Comparison of ENCODE assay signal across 8 cellular contexts in the genomic region with DNA sequence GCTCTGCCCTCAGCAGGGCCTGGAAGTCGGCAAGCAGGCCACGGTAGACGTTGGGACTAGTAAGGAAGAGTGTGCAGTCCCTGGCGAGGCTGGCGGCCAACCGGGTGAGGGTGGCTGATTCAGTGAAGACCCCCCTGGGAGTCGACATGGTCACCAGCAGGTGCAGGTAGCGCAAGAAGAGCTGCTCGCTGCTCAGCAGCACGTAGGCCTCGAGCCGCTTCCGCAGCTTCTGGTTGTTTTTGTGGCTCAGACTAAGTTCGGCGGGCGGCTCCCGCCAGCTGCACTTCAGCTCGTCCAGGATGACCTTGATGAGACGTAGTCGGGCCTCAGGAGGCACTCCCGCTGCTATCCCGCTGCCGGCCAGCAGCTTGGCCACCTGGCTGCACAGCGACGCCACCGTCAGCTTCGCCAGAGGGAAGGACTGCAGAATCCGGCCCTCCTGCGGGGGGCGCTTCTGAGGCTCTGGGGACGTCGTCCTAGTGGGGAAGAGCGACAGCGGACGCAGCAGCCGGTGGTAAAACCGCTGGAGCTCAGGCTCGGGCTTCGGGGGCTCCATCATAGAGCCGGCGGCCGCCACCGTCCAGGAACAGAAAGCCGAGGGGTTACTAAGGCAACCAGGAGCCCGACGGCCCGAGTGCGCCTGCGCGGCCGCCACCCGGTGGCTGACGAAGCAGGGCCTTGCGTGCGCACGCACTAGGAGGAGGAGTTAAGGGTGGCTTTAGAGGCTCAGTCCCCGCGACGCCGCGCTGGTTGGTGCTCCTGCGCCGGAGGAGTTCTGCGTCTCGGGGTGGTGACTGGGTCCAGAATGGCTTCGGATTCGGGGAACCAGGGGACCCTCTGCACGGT. TPM values are rescaled to one million over a fixed set of nuclear protein-coding genes. Genes with fewer than 3 reads are reported as not detected.
DNase-seq lines count a peak whose midpoint lies in the region; ATAC-seq and TF ChIP-seq lines count a peak whose summit lies in the region.

A gene with protein sequence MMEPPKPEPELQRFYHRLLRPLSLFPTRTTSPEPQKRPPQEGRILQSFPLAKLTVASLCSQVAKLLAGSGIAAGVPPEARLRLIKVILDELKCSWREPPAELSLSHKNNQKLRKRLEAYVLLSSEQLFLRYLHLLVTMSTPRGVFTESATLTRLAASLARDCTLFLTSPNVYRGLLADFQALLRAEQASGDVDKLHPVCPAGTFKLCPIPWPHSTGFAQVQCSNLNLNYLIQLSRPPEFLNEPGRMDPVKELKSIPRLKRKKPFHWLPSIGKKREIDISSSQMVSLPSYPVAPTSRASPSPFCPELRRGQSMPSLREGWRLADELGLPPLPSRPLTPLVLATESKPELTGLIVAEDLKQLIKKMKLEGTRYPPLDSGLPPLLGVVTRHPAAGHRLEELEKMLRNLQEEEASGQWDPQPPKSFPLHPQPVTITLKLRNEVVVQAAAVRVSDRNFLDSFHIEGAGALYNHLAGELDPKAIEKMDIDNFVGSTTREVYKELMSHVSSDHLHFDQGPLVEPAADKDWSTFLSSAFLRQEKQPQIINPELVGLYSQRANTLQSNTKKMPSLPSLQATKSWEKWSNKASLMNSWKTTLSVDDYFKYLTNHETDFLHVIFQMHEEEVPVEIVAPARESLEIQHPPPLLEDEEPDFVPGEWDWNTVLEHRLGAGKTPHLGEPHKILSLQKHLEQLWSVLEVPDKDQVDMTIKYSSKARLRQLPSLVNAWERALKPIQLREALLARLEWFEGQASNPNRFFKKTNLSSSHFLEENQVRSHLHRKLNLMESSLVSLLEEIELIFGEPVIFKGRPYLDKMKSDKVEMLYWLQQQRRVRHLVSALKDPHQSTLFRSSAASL (minus strand): TSS at position 607 of the 846 bp plus-strand sequence. CDS start 48 bp downstream, at position 559.
A gene with protein sequence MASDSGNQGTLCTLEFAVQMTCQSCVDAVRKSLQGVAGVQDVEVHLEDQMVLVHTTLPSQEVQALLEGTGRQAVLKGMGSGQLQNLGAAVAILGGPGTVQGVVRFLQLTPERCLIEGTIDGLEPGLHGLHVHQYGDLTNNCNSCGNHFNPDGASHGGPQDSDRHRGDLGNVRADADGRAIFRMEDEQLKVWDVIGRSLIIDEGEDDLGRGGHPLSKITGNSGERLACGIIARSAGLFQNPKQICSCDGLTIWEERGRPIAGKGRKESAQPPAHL (plus strand): TSS at position 729 of the 846 bp plus-strand sequence. CDS start 77 bp downstream, at position 806.

- no peaks in the 10 kb centered on the region for H3K36me3 ChIP-seq in upper lobe of right lung

- H3K4me3 ChIP-seq in upper lobe of right lung: peak within 1 kb of the TSS; percentile 90

- peak within 1 kb of the TSS; percentile 93 for H3K27ac Mint-ChIP-seq in activated naive CD8-positive, alpha-beta T cell treated with anti-CD3 and anti-CD28 coated beads, Interleukin-2, amount 50 U/mL, for 24 hours

- intact Hi-C loops in cardiac septum (cut with DNase I): loop anchor here (5.0 kb wide), 1 partner anchor 85 kb away; a partner anchor contains a TSS
- intact Hi-C loops in posterior vena cava (cut with DNase I): loop anchor here in 1 of 2 donors (5.0 kb wide), 1 partner anchor 85 kb away; a partner anchor contains a TSS
- intact Hi-C loops in upper lobe of right lung (cut with DNase I): no loop called here

- TF ChIP-seq CTCF in GM12873 (IDR thresholded peaks at IDR 0.05; ENCODE audit: insufficient read depth, low read depth, low read length, missing control alignments) (peak; percentile 66), upper lobe of right lung (IDR thresholded peaks at IDR 0.05) (peak; percentile 63)

- DNase-seq in NCI-H1105 treated with DMSO at 0.1 percent for 48 hours (lab: John Stamatoyannopoulos, UW) (peak; percentile 94), SKM-1 treated with dmso at 0.1 percent for 144 hours (lab: John Stamatoyannopoulos, UW; ENCODE audit: unreplicated experiment) (peak; percentile 92), cardiac septum (ENCODE audit: low spot score) (peak; percentile 99), posterior vena cava (ENCODE audit: low spot score) (peak; percentile 99), upper lobe of right lung (peak; percentile 99)
- peak; percentile 99 for DNase-seq in activated naive CD8-positive, alpha-beta T cell treated with anti-CD3 and anti-CD28 coated beads, Interleukin-2, amount 50 U/mL, for 24 hours

- peaks cover 30% of the 10 kb centered on the region for H3K4me1 Mint-ChIP-seq in activated naive CD8-positive, alpha-beta T cell treated with anti-CD3 and anti-CD28 coated beads, Interleukin-2, amount 50 U/mL, for 24 hours

- peak within 1 kb of the TSS; percentile 85 for H3K27ac ChIP-seq in upper lobe of right lung

- H3K4me1 ChIP-seq in upper lobe of right lung: peaks cover 26% of the 10 kb centered on the region

- ATAC-seq in HG02678 (IDR thresholded peaks at IDR 0.05; ENCODE audit: unreplicated experiment): peak; percentile 93
- peak; percentile 98 for ATAC-seq in activated naive CD8-positive, alpha-beta T cell treated with anti-CD3 and anti-CD28 coated beads, Interleukin-2, amount 50 U/mL, for 24 hours
- ATAC-seq in upper lobe of right lung: peak; percentile 98

- H3K36me3 Mint-ChIP-seq in activated naive CD8-positive, alpha-beta T cell treated with anti-CD3 and anti-CD28 coated beads, Interleukin-2, amount 50 U/mL, for 24 hours (ENCODE audit: low read depth): peaks cover 1% of the 10 kb centered on the region

- no peaks in the 10 kb centered on the region for H3K9me3 ChIP-seq in upper lobe of right lung

- H3K4me3 Mint-ChIP-seq in activated naive CD8-positive, alpha-beta T cell treated with anti-CD3 and anti-CD28 coated beads, Interleukin-2, amount 50 U/mL, for 24 hours: peak within 1 kb of the TSS; percentile 93

- no peaks in the 10 kb centered on the region for H3K27me3 ChIP-seq in upper lobe of right lung

- no peaks in the 10 kb centered on the region for H3K27me3 Mint-ChIP-seq in activated naive CD8-positive, alpha-beta T cell treated with anti-CD3 and anti-CD28 coated beads, Interleukin-2, amount 50 U/mL, for 24 hours

- H3K9me3 Mint-ChIP-seq in activated naive CD8-positive, alpha-beta T cell treated with anti-CD3 and anti-CD28 coated beads, Interleukin-2, amount 50 U/mL, for 24 hours: no peaks in the 10 kb centered on the region

RNA-seq across cellular contexts. Expression of the first gene that starts in this region (rescaled TPM):
- 0.43 TPM for total RNA-seq in cardiac septum
- total RNA-seq in posterior vena cava: under 1 TPM; 0.24 to 0.46 TPM
- 0.26 TPM for total RNA-seq in upper lobe of right lung

RNA-seq across cellular contexts. Expression of the second gene that starts in this region (rescaled TPM):
- total RNA-seq in cardiac septum (21.9 TPM), posterior vena cava (10 to 100 TPM; 18.8 to 31.8 TPM), upper lobe of right lung (31.9 TPM)

Comparison
In these comparisons a context has a peak if more than half of its experiments do, and no peak if none do; other contexts are left out.
1. Peak in every context shown above with its lines: DNase-seq, ATAC-seq, H3K4me3 ChIP-seq and H3K27ac ChIP-seq.